In genomic region chr6:158818580-158819212, GRCh38 we compare ENCODE assay signal across 8 cellular contexts. TPM values are rescaled to one million over a fixed set of nuclear protein-coding genes. Genes with fewer than 3 reads are reported as not detected.
DNase-seq lines count a peak whose midpoint lies in the region; ATAC-seq, FAIRE-seq and TF ChIP-seq lines count a peak whose summit lies in the region.

No MANE protein-coding gene starts in this region.

- peak overlapping the region; percentile 100 for H3K4me3 Mint-ChIP-seq in stimulated activated memory B cell treated with anti-CD40 and anti-IgM and Interleukin-4, amounts not matched to agents 10 μg/mL and 1 μg/mL and 100 μg/mL, for 72 hours

- H3K4me1 Mint-ChIP-seq in stimulated activated memory B cell treated with anti-CD40 and anti-IgM and Interleukin-4, amounts not matched to agents 10 μg/mL and 1 μg/mL and 100 μg/mL, for 72 hours, result peaks cover 37% of the 10 kb centered on the region

- H3K27ac ChIP-seq in A673 (ENCODE audit: low read depth, low read length, poor library complexity, severe bottlenecking), result peak overlapping the region; percentile 86
- peak overlapping the region; percentile 93 for H3K27ac ChIP-seq in epithelial cell of prostate

- POLR2A ChIA-PET in A673 (lab: Charles Lee; ENCODE audit: low non-redundant PET), result interaction anchor here (0.6 kb wide), 1 partner anchor 99 kb away, joined by 4 read pairs; no protein-coding TSS in a partner anchor

- peak overlapping the region; percentile 89 for H3K4me3 ChIP-seq in A673 (ENCODE audit: low read depth, low read length, poor library complexity, severe bottlenecking)
- H3K4me3 ChIP-seq in mucosa of stomach (ENCODE audit: low read length), result peak overlapping the region; percentile 0

- intact Hi-C loops in A673 (cut with micrococcal nuclease; ENCODE audit: unreplicated experiment), result loop anchor here (2.0 kb wide), 1 partner anchor 50 kb away; no protein-coding TSS in a partner anchor

- peak overlapping the region; percentile 95 for H3K27ac Mint-ChIP-seq in stimulated activated memory B cell treated with anti-CD40 and anti-IgM and Interleukin-4, amounts not matched to agents 10 μg/mL and 1 μg/mL and 100 μg/mL, for 72 hours

- BruUV-seq in A673 (replicated peaks; lab: Mats Ljungman, UMichigan), result no TSS peak

- no peaks in the 10 kb centered on the region for H3K27me3 Mint-ChIP-seq in stimulated activated memory B cell treated with anti-CD40 and anti-IgM and Interleukin-4, amounts not matched to agents 10 μg/mL and 1 μg/mL and 100 μg/mL, for 72 hours

- H3K9me3 Mint-ChIP-seq in stimulated activated memory B cell treated with anti-CD40 and anti-IgM and Interleukin-4, amounts not matched to agents 10 μg/mL and 1 μg/mL and 100 μg/mL, for 72 hours, result no peaks in the 10 kb centered on the region

- H3K9ac ChIP-seq in mucosa of stomach (ENCODE audit: low read length), result peak overlapping the region; percentile 100

- peak; percentile 59 for FAIRE-seq in GM18507 (lab: Jason Lieb, UNC)

- TF ChIP-seq CTCF in A673 (conservative IDR thresholded peaks at IDR 0.05; ENCODE audit: low read depth, low read length), result no peak

- no peaks in the 10 kb centered on the region for H3K9me3 ChIP-seq in A673 (ENCODE audit: low read depth, low read length, poor library complexity, severe bottlenecking)
- no peaks in the 10 kb centered on the region for H3K9me3 ChIP-seq in mucosa of stomach (ENCODE audit: control insufficient read depth, low read length)

- peaks cover 44% of the 10 kb centered on the region for H3K36me3 Mint-ChIP-seq in stimulated activated memory B cell treated with anti-CD40 and anti-IgM and Interleukin-4, amounts not matched to agents 10 μg/mL and 1 μg/mL and 100 μg/mL, for 72 hours

- peaks cover 12% of the 10 kb centered on the region for H3K36me3 ChIP-seq in A673 (ENCODE audit: insufficient read depth, low read length, poor library complexity, severe bottlenecking)
- H3K36me3 ChIP-seq in mucosa of stomach (ENCODE audit: control insufficient read depth, insufficient read depth, low read length), result peaks cover 8% of the 10 kb centered on the region

- no peaks in the 10 kb centered on the region for H3K27me3 ChIP-seq in A673 (replicated peaks; ENCODE audit: insufficient read depth, low read depth, low read length, poor library complexity)
- H3K27me3 ChIP-seq in mucosa of stomach (ENCODE audit: control insufficient read depth, insufficient read depth, low read length), result no peaks in the 10 kb centered on the region

- ATAC-seq in HG03039 (IDR thresholded peaks at IDR 0.05; ENCODE audit: unreplicated experiment), result peak; percentile 26
- ATAC-seq in stimulated activated memory B cell treated with anti-CD40 and anti-IgM and Interleukin-4, amounts not matched to agents 10 μg/mL and 1 μg/mL and 100 μg/mL, for 72 hours, result peak; percentile 59

- H3K4me1 ChIP-seq in A673 (ENCODE audit: insufficient read depth, low read length, poor library complexity, severe bottlenecking) (peaks cover 34% of the 10 kb centered on the region), mucosa of stomach (ENCODE audit: control insufficient read depth, insufficient read depth, low read length) (peaks cover 15% of the 10 kb centered on the region)

- DNase-seq in A673 (ENCODE audit: low spot score) (peak; percentile 84), GM18507 (ENCODE audit: extremely low spot score, insufficient read length, low read depth) (no peak), NOMO-1 (lab: John Stamatoyannopoulos, UW; ENCODE audit: unreplicated experiment in 2 of 2) (peak; percentile 50 to 71), activated T-cell treated with anti-CD3 and anti-CD28 coated beads for 1 hour (ENCODE audit: low read depth) (peak; percentile 47), epithelial cell of prostate (ENCODE audit: low read depth, low spot score) (no peak)

- CTCF ChIA-PET in A673 (lab: Charles Lee), result no interaction called here

RNA-seq across cellular contexts. Expression of gene EZR, which starts 0.5 kb away (rescaled TPM):
- 144 and 146 TPM in 2 replicates for total RNA-seq in A673 (2021)

Comparison
In these comparisons a context has a peak if more than half of its experiments do, and no peak if none do; other contexts are left out.
1. DNase-seq: peak in A673 (single experiment), NOMO-1 (2 of 2) and activated T-cell treated with anti-CD3 and anti-CD28 coated beads for 1 hour (single experiment); none in GM18507 (single experiment) and epithelial cell of prostate (single experiment).